ENCODE assay signal across 12 cellular contexts in genomic region chr16:73565263-73565662, GRCh38.
DNase-seq lines count a peak whose midpoint lies in the region; TF ChIP-seq lines count a peak whose summit lies in the region.
"Had no signal": no experiment of that assay in that cellular context is flagged by ENCODE, and none has a peak within 500 bp of the region (broad histone marks: within the 10 kb centered on the region; RNA-seq: fewer than 3 reads in every experiment).

No MANE protein-coding gene starts in this region.

- TF ChIP-seq CTCF in ascending aorta (IDR thresholded peaks at IDR 0.05) (peak; percentile 22 to 54 (median 38)), osteocyte (IDR thresholded peaks at IDR 0.05) (peak; percentile 14), brain microvascular endothelial cell (IDR thresholded peaks at IDR 0.05; ENCODE audit: low read depth, low read length, missing control alignments) (no peak)

- DNase-seq in NCI-H526 (lab: John Stamatoyannopoulos, UW): peak; percentile 1 to 36
- no peak for DNase-seq in NCI-H526 treated with DMSO at 0.1 percent for 48 hours (lab: John Stamatoyannopoulos, UW)
- peak; percentile 32 for DNase-seq in M059J (ENCODE audit: low read depth)
- DNase-seq in ascending aorta (ENCODE audit: low spot score in 2 of 2): no peak
- no peak for DNase-seq in osteocyte (ENCODE audit: extremely low spot score, unreplicated experiment)
- no peak for DNase-seq in activated CD4-positive, alpha-beta T cell treated with anti-CD3 and anti-CD28 coated beads for 48 hours
- DNase-seq in brain microvascular endothelial cell: no peak
- DNase-seq in ecto neural progenitor cell (ENCODE audit: low spot score): no peak
- DNase-seq: activated effector memory CD4-positive, alpha-beta T cell treated with anti-CD3 and anti-CD28 coated beads, Interleukin-2, amount 50 U/mL, for 16 hours; IMR-90; stimulated activated CD4-positive, alpha-beta T cell treated with anti-CD3 and anti-CD28 coated beads, Interleukin-12 subunit alpha, Interleukin-12 subunit beta, amount 100 ng/mL, for 4 hours; WERI-Rb-1 had no signal

- no peaks in the 10 kb centered on the region for H3K27me3 ChIP-seq in ascending aorta
- no peaks in the 10 kb centered on the region for H3K27me3 ChIP-seq in brain microvascular endothelial cell (replicated peaks)

- no peaks in the 10 kb centered on the region for H3K36me3 Mint-ChIP-seq in osteocyte (ENCODE audit: unreplicated experiment)

- H3K4me1 Mint-ChIP-seq in osteocyte (ENCODE audit: unreplicated experiment): no peaks in the 10 kb centered on the region

- H3K4me3 ChIP-seq in ascending aorta (no peak overlapping the region), brain microvascular endothelial cell (ENCODE audit: low read depth, low read length) (no peak overlapping the region)

- H3K4me1 ChIP-seq in ascending aorta: no peaks in the 10 kb centered on the region

- H3K9me3 ChIP-seq in ascending aorta: no peaks in the 10 kb centered on the region

- no peaks in the 10 kb centered on the region for H3K9me3 Mint-ChIP-seq in osteocyte (ENCODE audit: unreplicated experiment)

- no peak overlapping the region for H3K27ac Mint-ChIP-seq in osteocyte (ENCODE audit: unreplicated experiment)

- H3K27ac ChIP-seq in ascending aorta: no peak overlapping the region
- H3K27ac ChIP-seq in brain microvascular endothelial cell: no peak overlapping the region
- H3K27ac ChIP-seq: WERI-Rb-1 had no signal

- peaks cover 29% of the 10 kb centered on the region for H3K27me3 Mint-ChIP-seq in osteocyte (ENCODE audit: unreplicated experiment)

- H3K4me3 Mint-ChIP-seq in osteocyte (ENCODE audit: unreplicated experiment): no peak overlapping the region

- in situ Hi-C loops in brain microvascular endothelial cell (cut with HindIII; ENCODE audit: low pct_ligation_motif_present, low sequenced_read_pairs): no loop called here

- H3K36me3 ChIP-seq in ascending aorta (no peaks in the 10 kb centered on the region), brain microvascular endothelial cell (replicated peaks) (no peaks in the 10 kb centered on the region)
- H3K36me3 ChIP-seq: WERI-Rb-1 had no signal

- intact Hi-C loops in ascending aorta (cut with DNase I): loop anchor here (1.0 kb wide), 2 partner anchors 313 to 391 kb away; no protein-coding TSS in a partner anchor

Comparison
In these comparisons a context has a peak if more than half of its experiments do, and no peak if none do; other contexts are left out.
1. DNase-seq: peak in NCI-H526 (2 of 2) and M059J (single experiment); none in NCI-H526 treated with DMSO at 0.1 percent for 48 hours (single experiment), ascending aorta (0 of 2), osteocyte (single experiment), activated CD4-positive, alpha-beta T cell treated with anti-CD3 and anti-CD28 coated beads for 48 hours (single experiment), brain microvascular endothelial cell (single experiment) and ecto neural progenitor cell (single experiment).